In genomic region chrX:129741880-129742758, GRCh38 we compare ENCODE assay signal across 1 cellular context.
TF ChIP-seq lines count a peak whose summit lies in the region.

No MANE protein-coding gene starts in this region.

TF ChIP-seq in K562, 482 proteins besides CTCF, POLR2A, EP300 and RAD21 (continues in another document):
- no peak for TF ChIP-seq ZNF609 (CRISPR knock-in tag; IDR thresholded peaks at IDR 0.05; ENCODE audit: borderline replicate concordance)
- no peak for TF ChIP-seq E2F3 (CRISPR knock-in tag; IDR thresholded peaks at IDR 0.05)
- TF ChIP-seq SMARCA4 (IDR thresholded peaks at IDR 0.05), result 0 out of 2 replicates have a peak, but pooled peaks have one; percentile 26
- no peak for TF ChIP-seq FOS (IDR thresholded peaks at IDR 0.05; ENCODE audit: extremely low read depth, insufficient read length)
- TF ChIP-seq ETV1 (tag; conservative IDR thresholded peaks at IDR 0.05; ENCODE audit: low read depth), result peak; percentile 44
- TF ChIP-seq MTA3 (IDR thresholded peaks at IDR 0.05; ENCODE audit: borderline replicate concordance), result no peak
- TF ChIP-seq ZNF232 (CRISPR knock-in tag; IDR thresholded peaks at IDR 0.05), result no peak
- TF ChIP-seq GABPA (tag; conservative IDR thresholded peaks at IDR 0.05; ENCODE audit: low read depth), result 0 out of 2 replicates have a peak, but pooled peaks have one; percentile 17
- 0 out of 2 replicates have a peak, but pooled peaks have one; percentile 24 for TF ChIP-seq ZEB2 (IDR thresholded peaks at IDR 0.05)
- TF ChIP-seq ZNF740 (CRISPR knock-in tag; IDR thresholded peaks at IDR 0.05), result no peak
- peak in 1 of 2 experiments; percentile 87; a peak in 2 of 4 replicates for TF ChIP-seq ZNF740 (tag; IDR thresholded peaks at IDR 0.05)
- TF ChIP-seq ZBTB40 (IDR thresholded peaks at IDR 0.05), result 0 out of 2 replicates have a peak, but pooled peaks have one; percentile 22
- no peak for TF ChIP-seq ZBTB40 (CRISPR knock-in tag; IDR thresholded peaks at IDR 0.05)
- no peak for TF ChIP-seq CREBBP (IDR thresholded peaks at IDR 0.05; ENCODE audit: low read depth, low read length)
- no peak for TF ChIP-seq TSC22D4 (tag; IDR thresholded peaks at IDR 0.05)
- no peak for TF ChIP-seq PRDM10 (IDR thresholded peaks at IDR 0.05; ENCODE audit: partially characterized antibody)
- peak; percentile 43; the same call in 1 of the 2 replicates for TF ChIP-seq DPF2 (IDR thresholded peaks at IDR 0.05)
- TF ChIP-seq SMAD4 (CRISPR knock-in tag; conservative IDR thresholded peaks at IDR 0.05), result 0 out of 2 replicates have a peak, but pooled peaks have one; percentile 32
- TF ChIP-seq LARP7 (IDR thresholded peaks at IDR 0.05), result no peak
- TF ChIP-seq ELF1 (tag; IDR thresholded peaks at IDR 0.05), result 0 out of 2 replicates have a peak, but pooled peaks have one; percentile 44
- no peak for TF ChIP-seq IRF1 (CRISPR knock-in tag; IDR thresholded peaks at IDR 0.05; ENCODE audit: borderline replicate concordance)
- TF ChIP-seq ESRRA (IDR thresholded peaks at IDR 0.05; ENCODE audit: borderline replicate concordance, low read depth), result no peak
- TF ChIP-seq ZNF696 (CRISPR knock-in tag; conservative IDR thresholded peaks at IDR 0.05), result no peak
- no peak for TF ChIP-seq MXD1 (CRISPR knock-in tag; IDR thresholded peaks at IDR 0.05; ENCODE audit: borderline replicate concordance, poor library complexity, severe bottlenecking)
- TF ChIP-seq DIDO1 (tag; IDR thresholded peaks at IDR 0.05; ENCODE audit: low read depth), result no peak
- TF ChIP-seq SMARCE1 (IDR thresholded peaks at IDR 0.05), result no peak
- no peak for TF ChIP-seq KLF10 (CRISPR knock-in tag; IDR thresholded peaks at IDR 0.05)
- no peak for TF ChIP-seq ZNF445 (CRISPR knock-in tag; IDR thresholded peaks at IDR 0.05; ENCODE audit: low read depth)
- TF ChIP-seq PYGO2 (tag; IDR thresholded peaks at IDR 0.05), result no peak
- no peak for TF ChIP-seq SMARCB1 (IDR thresholded peaks at IDR 0.05; ENCODE audit: insufficient read length, low read depth)
- no peak for TF ChIP-seq ZFP91 (CRISPR knock-in tag; IDR thresholded peaks at IDR 0.05)
- TF ChIP-seq TFAM (CRISPR knock-in tag; conservative IDR thresholded peaks at IDR 0.05), result no peak
- peak; percentile 59 for TF ChIP-seq PKNOX1 (IDR thresholded peaks at IDR 0.05)
- no peak for TF ChIP-seq ZNF174 (CRISPR knock-in tag; IDR thresholded peaks at IDR 0.05)
